In genomic region chr19:10096615-10096963, GRCh38 we compare ENCODE assay signal across 8 cellular contexts. TPM values are rescaled to one million over a fixed set of nuclear protein-coding genes. Genes with fewer than 3 reads are reported as not detected.
A peak's percentile ranks its signal among the peaks of the same experiment; 100 is the strongest.
DNase-seq lines count a peak whose midpoint lies in the region; ATAC-seq and TF ChIP-seq lines count a peak whose summit lies in the region.

No MANE protein-coding gene starts in this region.

- peak overlapping the region; percentile 22; the same call in 1 of the 2 replicates for H3K9ac ChIP-seq in KMS-11

- H3K9me3 Mint-ChIP-seq in CD4-positive, alpha-beta T cell: no peaks in the 10 kb centered on the region
- peaks cover 5% of the 10 kb centered on the region for H3K9me3 Mint-ChIP-seq in nephron

- H3K4me2 ChIP-seq in KMS-11: peak overlapping the region; percentile 76

- H4K20me1 ChIP-seq in KMS-11 (ENCODE audit: insufficient read depth): no peaks in the 10 kb centered on the region

- no peak for DNase-seq in CD4-positive, alpha-beta T cell
- DNase-seq in dorsolateral prefrontal cortex (peak in 3 of 10 donors; percentile 19 to 57 (median 48)), cerebellar cortex (ENCODE audit: low spot score) (no peak), NOMO-1 treated with DMSO at 0.1 percent for 48 hours (lab: John Stamatoyannopoulos, UW; ENCODE audit: unreplicated experiment) (no peak), hippocampal formation (lab: John Stamatoyannopoulos, UW) (no peak)
- DNase-seq in effector CD4-positive, alpha-beta T cell: no peak

- TF ChIP-seq CTCF in CD4-positive, alpha-beta T cell (IDR thresholded peaks at IDR 0.05): no peak
- TF ChIP-seq CTCF in KMS-11 (conservative IDR thresholded peaks at IDR 0.05; ENCODE audit: low read depth, low read length) (no peak), dorsolateral prefrontal cortex (IDR thresholded peaks at IDR 0.05 in 54 of 56, conservative IDR thresholded peaks at IDR 0.05 in 2 of 56; ENCODE audit: low read depth in 1 of 56, partially characterized antibody in 56 of 56) (peak in 1 of 56 donors; percentile 6), nephron (IDR thresholded peaks at IDR 0.05; ENCODE audit: unreplicated experiment in 3 of 3) (no peak)

- POLR2A ChIA-PET in CD4-positive, alpha-beta T cell (lab: Charles Lee): interaction anchor here (0.6 to 3.4 kb wide), 17 partner anchors 10 to 739 kb away, joined by 3 to 80 read pairs (median 5); partner anchors contain the start of genes DNMT1, EIF3G, MRPL4 and P2RY11

- H3K4me1 Mint-ChIP-seq in CD4-positive, alpha-beta T cell (ENCODE audit: low read depth): peaks cover 22% of the 10 kb centered on the region
- H3K4me1 Mint-ChIP-seq in nephron: peaks cover 10% of the 10 kb centered on the region

- no peaks in the 10 kb centered on the region for H3K79me2 ChIP-seq in KMS-11 (ENCODE audit: insufficient read depth, low read depth)

- peaks cover 22% of the 10 kb centered on the region for H3K4me1 ChIP-seq in KMS-11 (ENCODE audit: low read depth, poor library complexity, severe bottlenecking)

- H3K27ac Mint-ChIP-seq in CD4-positive, alpha-beta T cell: peak overlapping the region; percentile 20
- H3K27ac Mint-ChIP-seq in nephron: no peak overlapping the region

- H3K9me3 ChIP-seq in CD4-positive, alpha-beta T cell (ENCODE audit: control insufficient read depth, low read length): no peaks in the 10 kb centered on the region

- peak overlapping the region; percentile 95 for H2AFZ ChIP-seq in KMS-11 (ENCODE audit: low read depth)

- no peak overlapping the region for H3K4me3 Mint-ChIP-seq in CD4-positive, alpha-beta T cell
- peak overlapping the region in 2 of 3 experiments; percentile 14 to 52 for H3K4me3 Mint-ChIP-seq in nephron

- H3K36me3 ChIP-seq in KMS-11 (ENCODE audit: insufficient read depth): no peaks in the 10 kb centered on the region

- CTCF ChIA-PET in CD4-positive, alpha-beta T cell (lab: Charles Lee): interaction anchor here (0.6 to 2.2 kb wide), 5 partner anchors 8 to 18 kb away, joined by 4 to 13 read pairs (median 7); partner anchors contain the start of genes P2RY11 and PPAN

- H3K27me3 ChIP-seq in CD4-positive, alpha-beta T cell (ENCODE audit: control insufficient read depth, insufficient read depth, low read length): no peaks in the 10 kb centered on the region
- H3K27me3 ChIP-seq in KMS-11 (ENCODE audit: insufficient read depth, low read depth) (no peaks in the 10 kb centered on the region), dorsolateral prefrontal cortex (no peaks in the 10 kb centered on the region)

- H3K4me3 ChIP-seq in KMS-11 (IDR thresholded peaks at IDR 0.05; ENCODE audit: insufficient read depth, low read depth, low read length) (no peak overlapping the region), dorsolateral prefrontal cortex (peak overlapping the region; percentile 25 to 78 (median 63))

- peak overlapping the region; percentile 56 for H3K27ac ChIP-seq in CD4-positive, alpha-beta T cell (ENCODE audit: low read depth, low read length)
- no peak overlapping the region for H3K27ac ChIP-seq in KMS-11
- peak overlapping the region in 58 of 59 donors; percentile 37 to 96 (median 86) for H3K27ac ChIP-seq in dorsolateral prefrontal cortex

- H3K27me3 Mint-ChIP-seq in CD4-positive, alpha-beta T cell: no peaks in the 10 kb centered on the region
- H3K27me3 Mint-ChIP-seq in nephron (ENCODE audit: low read depth): peaks cover 4% of the 10 kb centered on the region

- peaks cover 33% of the 10 kb centered on the region for H3K36me3 Mint-ChIP-seq in CD4-positive, alpha-beta T cell (ENCODE audit: low read depth)
- H3K36me3 Mint-ChIP-seq in nephron (ENCODE audit: low read depth): peaks cover 13% of the 10 kb centered on the region

- ATAC-seq in CD4-positive, alpha-beta T cell (ENCODE audit: poor library complexity): no peak

- intact Hi-C loops in CD4-positive, alpha-beta T cell (cut with DNase I, micrococcal nuclease): no loop called here
- intact Hi-C loops in dorsolateral prefrontal cortex (cut with DNase I): loop anchor here in 1 of 2 donors (1.0 to 5.0 kb wide), 2 partner anchors 10 to 259 kb away; partner anchors contain the start of genes PIN1 and PPAN

RNA-seq across cellular contexts. Expression of gene ANGPTL6, which starts 5.9 kb away (rescaled TPM):
- under 1 TPM; 0.61 to 0.63 TPM for total RNA-seq in CD4-positive, alpha-beta T cell
- total RNA-seq in dorsolateral prefrontal cortex: 1 to 10 TPM in 47 of 120 experiments, under 1 TPM in 64, not detected in 9; 0.31 to 4.0 (median 0.87) TPM

RNA-seq across cellular contexts. Expression of gene PPAN, which starts 9.6 kb away (rescaled TPM):
- 100 to 1,000 TPM; 119 to 127 TPM for total RNA-seq in CD4-positive, alpha-beta T cell
- 10 to 100 TPM; 32.9 to 65.3 (median 43.5) TPM for total RNA-seq in dorsolateral prefrontal cortex

RNA-seq across cellular contexts. Expression of gene SHFL, which starts 10.5 kb away (rescaled TPM):
- 10 to 100 TPM; 58.5 to 61.7 TPM for total RNA-seq in CD4-positive, alpha-beta T cell
- total RNA-seq in dorsolateral prefrontal cortex: 10 to 100 TPM; 34.9 to 82.2 (median 49.6) TPM

RNA-seq across cellular contexts. Expression of gene P2RY11, which starts 14.9 kb away (rescaled TPM):
- 10 to 100 TPM; 88.5 to 93.9 TPM for total RNA-seq in CD4-positive, alpha-beta T cell
- 10 to 100 TPM; 14.1 to 36.6 (median 23.2) TPM for total RNA-seq in dorsolateral prefrontal cortex

RNA-seq across cellular contexts. Expression of gene EIF3G, which starts 23.1 kb away (rescaled TPM):
- total RNA-seq in CD4-positive, alpha-beta T cell: 100 to 1,000 TPM; 328 to 343 TPM
- 100 to 1,000 TPM in 80 of 120 experiments, 10 to 100 TPM in 40; 78.7 to 131 (median 104) TPM for total RNA-seq in dorsolateral prefrontal cortex
